In genomic region chr10:124741281-124741921, GRCh38 we compare ENCODE assay signal across 8 cellular contexts. TPM values are rescaled to one million over a fixed set of nuclear protein-coding genes. Genes with fewer than 3 reads are reported as not detected.
DNase-seq lines count a peak whose midpoint lies in the region; ATAC-seq and TF ChIP-seq lines count a peak whose summit lies in the region.

No MANE protein-coding gene starts in this region.

- H3K27ac Mint-ChIP-seq in T-cell = peak overlapping the region; percentile 90 to 96

- H3K4me1 ChIP-seq in GM23248 (ENCODE audit: insufficient read depth) (peaks cover 49% of the 10 kb centered on the region), left ventricle myocardium inferior (peaks cover 88% of the 10 kb centered on the region), rectal smooth muscle tissue (ENCODE audit: control insufficient read depth, insufficient read depth, low read length) (peaks cover 68% of the 10 kb centered on the region)

- H3K27me3 Mint-ChIP-seq in T-cell = no peaks in the 10 kb centered on the region

- ATAC-seq in T-cell (replicated peaks in 1 of 4) (peak; percentile 52 to 62 (median 54)), HG03025 (IDR thresholded peaks at IDR 0.05; ENCODE audit: low FRiP score, unreplicated experiment) (no peak)

- peak overlapping the region; percentile 56 for H2AFZ ChIP-seq in GM23248

- no peaks in the 10 kb centered on the region for H3K9me3 ChIP-seq in GM23248 (ENCODE audit: low read depth)
- no peaks in the 10 kb centered on the region for H3K9me3 ChIP-seq in MG63
- no peaks in the 10 kb centered on the region for H3K9me3 ChIP-seq in left ventricle myocardium inferior (replicated peaks)

- intact Hi-C loops in left ventricle myocardium inferior (cut with micrococcal nuclease) = loop anchor here (5.0 kb wide), 2 partner anchors 39 to 114 kb away; no protein-coding TSS in a partner anchor

- peaks cover 47% of the 10 kb centered on the region for H3F3A ChIP-seq in GM23248 (ENCODE audit: insufficient read depth)

- peaks cover 49% of the 10 kb centered on the region for H3K79me2 ChIP-seq in GM23248 (ENCODE audit: insufficient read depth)

- no peaks in the 10 kb centered on the region for H3K27me3 ChIP-seq in GM23248 (replicated peaks; ENCODE audit: insufficient read depth)
- H3K27me3 ChIP-seq in MG63 = no peaks in the 10 kb centered on the region
- H3K27me3 ChIP-seq in left ventricle myocardium inferior (ENCODE audit: low read depth) = no peaks in the 10 kb centered on the region
- no peaks in the 10 kb centered on the region for H3K27me3 ChIP-seq in rectal smooth muscle tissue (ENCODE audit: control insufficient read depth, insufficient read depth, low read length)

- TF ChIP-seq CTCF in left ventricle myocardium inferior (IDR thresholded peaks at IDR 0.05; ENCODE audit: borderline replicate concordance) = peak; percentile 91

- in situ Hi-C loops in GM23248 (cut with MboI) = loop anchor here (10.0 kb wide), 1 partner anchor 207 kb away; no protein-coding TSS in a partner anchor

- no peaks in the 10 kb centered on the region for H3K9me3 Mint-ChIP-seq in T-cell

- H3K9me2 ChIP-seq in GM23248 (ENCODE audit: insufficient read depth) = no peaks in the 10 kb centered on the region

- H3K4me3 ChIP-seq in GM23248 (peak overlapping the region; percentile 55), MG63 (peak overlapping the region; percentile 28), left ventricle myocardium inferior (peak overlapping the region; percentile 82), rectal smooth muscle tissue (ENCODE audit: low read length) (peak overlapping the region; percentile 77)

- POLR2A ChIA-PET in T-cell (lab: Charles Lee) = interaction anchor here (0.5 to 3.1 kb wide), 10 partner anchors 12 to 161 kb away, joined by 3 to 18 read pairs (median 5); no protein-coding TSS in a partner anchor

- CTCF ChIA-PET in T-cell (lab: Charles Lee) = interaction anchor here (0.5 to 4.9 kb wide), 64 partner anchors 8 to 280 kb away, joined by 3 to 132 read pairs (median 5); partner anchors contain the start of gene LHPP (in 1 of the 2)

- H3K36me3 ChIP-seq in GM23248 (ENCODE audit: low read depth) (no peaks in the 10 kb centered on the region), MG63 (peaks cover 7% of the 10 kb centered on the region), left ventricle myocardium inferior (no peaks in the 10 kb centered on the region), rectal smooth muscle tissue (ENCODE audit: control insufficient read depth, insufficient read depth, low read length) (no peaks in the 10 kb centered on the region)

- no peaks in the 10 kb centered on the region for H4K20me1 ChIP-seq in GM23248 (ENCODE audit: insufficient read depth)

- H3K27ac ChIP-seq in GM23248 (no peak overlapping the region; the same call in 1 of the 2 replicates), left ventricle myocardium inferior (replicated peaks) (peak overlapping the region; percentile 93), rectal smooth muscle tissue (ENCODE audit: low read depth, low read length) (peak overlapping the region; percentile 79)

- no peaks in the 10 kb centered on the region for H3K36me3 Mint-ChIP-seq in T-cell

- H3K4me3 Mint-ChIP-seq in T-cell = peak overlapping the region; percentile 89 to 99 (median 95)

- H3K4me1 Mint-ChIP-seq in T-cell = peaks cover 73 to 74% (median 74%) of the 10 kb centered on the region in 3 donors

- peak overlapping the region; percentile 77 for H3K4me2 ChIP-seq in GM23248 (ENCODE audit: unreplicated experiment)

- DNase-seq in ELF-1 (ENCODE audit: low read depth, low spot score) (peak; percentile 95), GM23248 (peak; percentile 87), MG63 (peak; percentile 76), T-cell (peak; percentile 53 to 84 (median 74)), anterior cingulate cortex (lab: John Stamatoyannopoulos, UW) (peak in 52 of 58 donors; percentile 43 to 93 (median 76)), left ventricle myocardium inferior (peak; percentile 87)

- peak overlapping the region; percentile 43 for H3K9ac ChIP-seq in GM23248
- no peak overlapping the region for H3K9ac ChIP-seq in rectal smooth muscle tissue (ENCODE audit: low read length)

- 29 to 30% methylated on average over 13 of the region's 13 CpGs for WGBS in GM23248 (ENCODE audit: low coverage in 1 of 2, low lambda C conversion rate in 2 of 2, missing lambda C conversion rate in 2 of 2), 2 experiments

RNA-seq across cellular contexts. Expression of gene FAM53B, which starts 2.8 kb away (rescaled TPM):
- 10.1 TPM in 2 replicates for total RNA-seq in GM23248 (2014; rRNA removed; shearing (Covaris generic))
- polyA plus RNA-seq in GM23248 (2016; fragmentation: Nextera tagmentation; extraction: Ambion mirVana) = 2.1 and 2.7 TPM in 2 replicates
- 14.4 and 15.8 TPM in 2 replicates for total RNA-seq in MG63 (2014; rRNA removed; shearing (Covaris generic); ENCODE audit: low replicate concordance)
- 10 to 100 TPM; 39.3 to 86.5 (median 52.3) TPM for total RNA-seq in T-cell
- 53.4 TPM for total RNA-seq in left ventricle myocardium inferior

RNA-seq across cellular contexts. Expression of gene EEF1AKMT2, which starts 50.3 kb away (rescaled TPM):
- 19.6 and 24.0 TPM in 2 replicates for total RNA-seq in GM23248 (2014; rRNA removed; shearing (Covaris generic))
- 25.4 and 27.4 TPM in 2 replicates for polyA plus RNA-seq in GM23248 (2016; fragmentation: Nextera tagmentation; extraction: Ambion mirVana)
- total RNA-seq in MG63 (2014; rRNA removed; shearing (Covaris generic); ENCODE audit: low replicate concordance) = 23.1 and 43.0 TPM in 2 replicates
- total RNA-seq in T-cell (10 to 100 TPM; 15.8 to 21.0 (median 18.8) TPM), left ventricle myocardium inferior (13.8 TPM)

Comparison
In these comparisons a context has a peak if more than half of its experiments do, and no peak if none do; other contexts are left out.
1. H3K4me3 ChIP-seq: peak in every context shown above with its lines; median percentile 82 in left ventricle myocardium inferior; 77 in rectal smooth muscle tissue; 55 in GM23248; 28 in MG63.